In genomic region chr6:149948616-149949015, GRCh38 we compare ENCODE assay signal across 1 cellular context.
TF ChIP-seq lines count a peak whose summit lies in the region.

No MANE protein-coding gene starts in this region.

TF ChIP-seq in H1, 55 proteins besides CTCF, POLR2A, EP300 and RAD21:
- TF ChIP-seq PHF8 (conservative IDR thresholded peaks at IDR 0.05; ENCODE audit: low read depth, low read length) (no peak), RXRA (IDR thresholded peaks at IDR 0.05; ENCODE audit: insufficient read depth, low read depth, low read length) (no peak), NRF1 (IDR thresholded peaks at IDR 0.05; ENCODE audit: low read depth, low read length) (no peak), SP4 (IDR thresholded peaks at IDR 0.05; ENCODE audit: low read length) (no peak), RBBP5 (IDR thresholded peaks at IDR 0.05; ENCODE audit: borderline replicate concordance, low read depth, low read length) (no peak), CEBPB (IDR thresholded peaks at IDR 0.05; ENCODE audit: low read depth, low read length) (no peak), SIRT6 (IDR thresholded peaks at IDR 0.05; ENCODE audit: low read length) (no peak), E2F6 (IDR thresholded peaks at IDR 0.05) (no peak), SIX5 (IDR thresholded peaks at IDR 0.05; ENCODE audit: low read depth, low read length) (no peak), CBX8 (IDR thresholded peaks at IDR 0.05; ENCODE audit: borderline replicate concordance, low read depth, low read length) (no peak), TBP (IDR thresholded peaks at IDR 0.05; ENCODE audit: low read depth, low read length) (no peak), FOSL1 (IDR thresholded peaks at IDR 0.05; ENCODE audit: insufficient read depth, low read depth, low read length) (no peak)
